In the genomic region with DNA sequence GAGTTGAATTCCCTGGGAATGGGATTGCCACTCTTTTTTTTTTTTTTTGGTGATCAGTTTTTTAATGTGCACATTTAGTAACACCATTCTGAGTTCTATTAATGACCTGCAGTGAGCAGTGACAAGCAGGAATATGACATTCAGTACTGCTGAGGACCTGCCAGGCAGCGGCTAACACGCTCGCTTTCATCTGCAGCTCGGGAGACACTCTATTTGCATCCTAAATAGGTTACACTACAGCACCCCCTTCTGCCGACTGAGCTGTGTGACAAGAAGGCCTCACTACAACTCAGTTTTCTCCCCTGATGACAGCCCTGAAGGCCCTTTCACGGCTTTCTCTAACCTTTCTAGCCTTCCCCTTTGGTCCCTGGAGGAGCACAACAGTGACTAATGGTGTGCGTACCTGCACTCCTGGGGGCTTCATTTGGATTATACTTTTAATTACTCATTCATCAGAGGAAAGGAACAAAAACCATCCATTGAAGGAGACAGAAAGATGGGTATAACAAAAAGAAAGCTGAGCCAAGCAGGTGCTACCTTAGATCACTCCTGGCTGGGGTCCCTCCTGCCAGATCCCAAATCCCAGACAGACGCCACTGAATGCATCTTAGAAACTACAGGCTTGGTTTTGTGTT, we compare ENCODE assay signal across 8 cellular contexts.
DNase-seq lines count a peak whose midpoint lies in the region; ATAC-seq and TF ChIP-seq lines count a peak whose summit lies in the region.

No MANE protein-coding gene starts in this region.

- H3K27me3 ChIP-seq in right atrium auricular region: no peaks in the 10 kb centered on the region

- peaks cover 0 to 44% of the 10 kb centered on the region in 2 donors for H3K4me1 ChIP-seq in right atrium auricular region

- peak; percentile 37 to 73 for TF ChIP-seq CTCF in right atrium auricular region (IDR thresholded peaks at IDR 0.05)

- no peak overlapping the region for H3K4me3 ChIP-seq in right atrium auricular region

- H3K36me3 ChIP-seq in right atrium auricular region: no peaks in the 10 kb centered on the region

- ATAC-seq in HG03432 (IDR thresholded peaks at IDR 0.05; ENCODE audit: unreplicated experiment) (peak; percentile 72), GM21515 (IDR thresholded peaks at IDR 0.05; ENCODE audit: unreplicated experiment) (no peak)

- H3K9me3 ChIP-seq in right atrium auricular region: no peaks in the 10 kb centered on the region

- DNase-seq in NK-92 treated with Interleukin-12 subunit alpha and Interleukin-12 subunit beta, amount 100 ng/mL, for 24 hours (lab: John Stamatoyannopoulos, UW): peak; percentile 3
- DNase-seq in NK-92 (lab: John Stamatoyannopoulos, UW; ENCODE audit: unreplicated experiment) (no peak), NCI-H460 (ENCODE audit: extremely low read depth, low read depth) (peak; percentile 49), anterior cingulate cortex (lab: John Stamatoyannopoulos, UW) (peak in 49 of 58 donors; percentile 1 to 67 (median 28)), right atrium auricular region (ENCODE audit: low spot score) (peak; percentile 80), retina (peak; percentile 77)

- peak overlapping the region; percentile 48 to 72 for H3K27ac ChIP-seq in right atrium auricular region
